8 cellular contexts compared by ENCODE assay signal in the genomic region with DNA sequence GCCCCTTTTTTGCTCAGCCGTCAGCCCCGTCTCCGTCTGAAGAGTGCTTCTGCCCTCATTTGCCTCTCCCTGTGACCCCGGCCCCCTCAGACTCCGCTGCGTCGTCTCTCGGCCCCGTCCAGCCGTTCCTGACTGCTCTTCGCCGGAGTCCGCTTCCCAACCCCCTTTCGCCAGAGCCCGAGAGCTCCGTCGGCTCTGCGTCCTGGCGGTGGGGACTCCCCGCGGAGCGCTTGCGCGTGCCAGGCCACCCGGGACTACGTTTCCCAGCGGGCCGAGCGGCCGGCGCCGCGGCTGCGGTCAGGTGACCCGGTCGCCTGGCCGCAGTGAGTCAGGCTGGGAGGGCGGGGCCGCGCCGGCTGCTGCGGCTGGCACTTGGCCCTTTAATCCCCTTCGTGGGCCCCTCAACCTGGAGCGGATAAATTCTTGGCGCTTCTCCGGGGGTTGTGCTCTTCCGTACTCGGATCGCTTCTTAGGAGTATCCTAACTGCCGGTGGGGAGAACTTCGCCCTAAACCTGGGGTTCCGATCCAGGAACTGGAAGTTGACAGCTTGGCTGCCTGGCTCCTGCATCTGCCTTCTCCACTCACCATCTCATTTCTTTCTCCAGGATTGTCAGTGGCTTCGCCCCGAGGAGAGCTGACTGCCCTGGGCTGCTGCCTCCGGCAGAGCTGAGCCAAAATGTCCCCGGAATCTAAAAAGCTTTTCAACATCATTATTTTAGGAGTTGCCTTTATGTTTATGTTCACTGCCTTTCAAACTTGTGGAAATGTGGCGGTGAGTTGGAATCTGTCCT. TPM values are rescaled to one million over a fixed set of nuclear protein-coding genes. Genes with fewer than 3 reads are reported as not detected.
DNase-seq lines count a peak whose midpoint lies in the region; ATAC-seq, FAIRE-seq and TF ChIP-seq lines count a peak whose summit lies in the region.

MFSD11 (plus strand) TSS at position 444 of the 792 bp plus-strand sequence; CDS start at position 678, 234 bp downstream.

- FAIRE-seq in GM12892 (lab: Jason Lieb, UNC), result peak; percentile 97

- ATAC-seq in HG02763 (IDR thresholded peaks at IDR 0.05; ENCODE audit: unreplicated experiment), result peak; percentile 57
- peak; percentile 75 for ATAC-seq in T-helper 17 cell
- ATAC-seq in left cardiac atrium, result peak; percentile 79 to 85

- no peaks in the 10 kb centered on the region for H3K9me3 Mint-ChIP-seq in type B pancreatic cell

- peaks cover 6% of the 10 kb centered on the region for H3K9me3 ChIP-seq in T-helper 17 cell (ENCODE audit: control insufficient read depth, low read length, poor library complexity, severe bottlenecking)

- no peaks in the 10 kb centered on the region for H3K27me3 Mint-ChIP-seq in T-helper 17 cell
- H3K27me3 Mint-ChIP-seq in type B pancreatic cell, result no peaks in the 10 kb centered on the region

- H3K27ac Mint-ChIP-seq in T-helper 17 cell (peak within 1 kb of the TSS; percentile 99), type B pancreatic cell (peak within 1 kb of the TSS; percentile 98)

- no peak for TF ChIP-seq CTCF in type B pancreatic cell (conservative IDR thresholded peaks at IDR 0.05)

- peaks cover 13% of the 10 kb centered on the region for H3K36me3 Mint-ChIP-seq in T-helper 17 cell (ENCODE audit: low read depth)
- peaks cover 38% of the 10 kb centered on the region for H3K36me3 Mint-ChIP-seq in type B pancreatic cell

- TF ChIP-seq POLR2A in GM12892 (IDR thresholded peaks at IDR 0.05; ENCODE audit: low read depth, low read length), result no peak

- DNase-seq in GM12892 (ENCODE audit: insufficient read length) (peak; percentile 94), NCI-H1417 (lab: John Stamatoyannopoulos, UW) (peak; percentile 90 to 98 (median 98)), T-helper 17 cell (peak; percentile 86 to 94 (median 91)), amniotic stem cell (lab: John Stamatoyannopoulos, UW) (peak; percentile 88), left cardiac atrium (peak; percentile 93), posterior cingulate gyrus (peak; percentile 81 to 98 (median 86)), type B pancreatic cell (ENCODE audit: extremely low spot score, unreplicated experiment) (peak; percentile 95)

- H3K4me3 Mint-ChIP-seq in T-helper 17 cell, result peak within 1 kb of the TSS; percentile 96
- peak within 1 kb of the TSS; percentile 98 for H3K4me3 Mint-ChIP-seq in type B pancreatic cell

- H3K4me1 Mint-ChIP-seq in T-helper 17 cell (peaks cover 50% of the 10 kb centered on the region), type B pancreatic cell (ENCODE audit: unreplicated experiment) (peaks cover 44% of the 10 kb centered on the region)

- intact Hi-C loops in left cardiac atrium (cut with DNase I) (no loop called here), posterior cingulate gyrus (cut with DNase I) (loop anchor here (1.0 kb wide), 1 partner anchor 12 kb away; the partner anchor contains the start of genes JMJD6 and METTL23)

RNA-seq across cellular contexts. Expression of gene MFSD11, which starts in this region (rescaled TPM):
- 10.9 TPM for polyA plus RNA-seq in GM12892 (2012; ENCODE audit: missing spikeins)
- total RNA-seq in T-helper 17 cell, result 10 to 100 TPM; 29.4 to 36.7 TPM
- total RNA-seq in left cardiac atrium, result 10 to 100 TPM; 23.0 to 28.0 TPM
- total RNA-seq in type B pancreatic cell (ENCODE audit: low replicate concordance), result 29.0 and 33.9 TPM in 2 replicates

Comparison
In these comparisons a context has a peak if more than half of its experiments do, and no peak if none do; other contexts are left out.
1. Peak in every context shown above with its lines: DNase-seq and ATAC-seq.